10 cellular contexts compared by ENCODE assay signal in genomic region chr12:112183141-112183581, GRCh38. TPM values are rescaled to one million over a fixed set of nuclear protein-coding genes. Genes with fewer than 3 reads are reported as not detected.
A peak's percentile ranks its signal among the peaks of the same experiment; 100 is the strongest.
DNase-seq lines count a peak whose midpoint lies in the region; ATAC-seq and TF ChIP-seq lines count a peak whose summit lies in the region.
"Had no signal": no experiment of that assay in that cellular context is flagged by ENCODE, and none has a peak within 500 bp of the region (broad histone marks: within the 10 kb centered on the region; RNA-seq: fewer than 3 reads in every experiment).

No MANE protein-coding gene starts in this region.

- H3K36me3 Mint-ChIP-seq in neural progenitor cell: peaks cover 8% of the 10 kb centered on the region

- no peaks in the 10 kb centered on the region for H3F3A ChIP-seq in neural progenitor cell (ENCODE audit: low read depth)

- H3K79me2 ChIP-seq in neural progenitor cell (ENCODE audit: low read depth): no peaks in the 10 kb centered on the region

- peak overlapping the region; percentile 66 for H3K27ac Mint-ChIP-seq in neural progenitor cell

- ATAC-seq in HG02642 (IDR thresholded peaks at IDR 0.05; ENCODE audit: poor library complexity, unreplicated experiment) (peak; percentile 49), HG03045 (IDR thresholded peaks at IDR 0.05; ENCODE audit: unreplicated experiment) (no peak)

- H3K4me3 Mint-ChIP-seq in neural progenitor cell: no peak overlapping the region

- H3K27me3 ChIP-seq in neural progenitor cell: no peaks in the 10 kb centered on the region
- H3K27me3 ChIP-seq in uterus: no peaks in the 10 kb centered on the region

- H3K36me3 ChIP-seq in neural progenitor cell (no peaks in the 10 kb centered on the region), uterus (no peaks in the 10 kb centered on the region)

- H3K27ac ChIP-seq in neural progenitor cell: no peak overlapping the region
- no peak overlapping the region for H3K27ac ChIP-seq in uterus
- H3K27ac ChIP-seq: thoracic aorta had no signal

- intact Hi-C loops in uterus (cut with DNase I; ENCODE audit: low total_unique reads): no loop called here

- in situ Hi-C loops in G401 (cut with HindIII; ENCODE audit: low sequenced_read_pairs): no loop called here
- in situ Hi-C loops in astrocyte of the cerebellum (cut with HindIII; ENCODE audit: low sequenced_read_pairs): no loop called here

- H3K4me3 ChIP-seq in astrocyte of the cerebellum (ENCODE audit: low read depth, low read length): no peak overlapping the region
- no peak overlapping the region for H3K4me3 ChIP-seq in neural progenitor cell
- no peak overlapping the region for H3K4me3 ChIP-seq in uterus
- H3K4me3 ChIP-seq: thoracic aorta had no signal

- DNase-seq in G401 (ENCODE audit: low spot score) (peak; percentile 17), astrocyte of the cerebellum (ENCODE audit: low read depth) (peak; percentile 33), neural progenitor cell (ENCODE audit: low spot score) (no peak), uterus (no peak), NCI-H2227 treated with DMSO at 0.1 percent for 48 hours (lab: John Stamatoyannopoulos, UW) (no peak), NCI-H2029 treated with DMSO at 0.1 percent for 48 hours (lab: John Stamatoyannopoulos, UW) (no peak)
- DNase-seq: NK-92 treated with Interleukin-12 subunit alpha and Interleukin-12 subunit beta, amount 100 ng/mL, for 24 hours had no signal

- H4K20me1 ChIP-seq in neural progenitor cell (ENCODE audit: low read depth): no peaks in the 10 kb centered on the region

- H3K9ac ChIP-seq in neural progenitor cell: peak overlapping the region; percentile 12

- H3K9me3 Mint-ChIP-seq in neural progenitor cell: no peaks in the 10 kb centered on the region

- peaks cover 2% of the 10 kb centered on the region for H3K4me1 Mint-ChIP-seq in neural progenitor cell

- no peak overlapping the region for H3K4me2 ChIP-seq in neural progenitor cell

- H3K27me3 Mint-ChIP-seq in neural progenitor cell (ENCODE audit: insufficient read depth, low read depth): no peaks in the 10 kb centered on the region

- no peak for TF ChIP-seq POLR2A in uterus (IDR thresholded peaks at IDR 0.05)

- no peak overlapping the region for H2AFZ ChIP-seq in neural progenitor cell (replicated peaks)

- H3K9me3 ChIP-seq in neural progenitor cell (ENCODE audit: low read depth) (no peaks in the 10 kb centered on the region), uterus (no peaks in the 10 kb centered on the region)
- H3K9me3 ChIP-seq: thoracic aorta had no signal

- TF ChIP-seq CTCF in astrocyte of the cerebellum (IDR thresholded peaks at IDR 0.05; ENCODE audit: low read depth, low read length, missing control alignments) (no peak), neural progenitor cell (IDR thresholded peaks at IDR 0.05) (no peak), uterus (IDR thresholded peaks at IDR 0.05) (no peak)

- H3K4me1 ChIP-seq in neural progenitor cell: no peaks in the 10 kb centered on the region
- H3K4me1 ChIP-seq in uterus: no peaks in the 10 kb centered on the region

RNA-seq across cellular contexts. Expression of gene TRAFD1, which starts 57.8 kb away (rescaled TPM):
- total RNA-seq in G401 (2014; rRNA removed; shearing (Covaris generic)): 31.8 and 47.3 TPM in 2 replicates
- 35.4 and 40.5 TPM in 2 replicates for total RNA-seq in neural progenitor cell (ENCODE audit: low replicate concordance)
- total RNA-seq in uterus: 10 to 100 TPM; 29.1 to 51.6 (median 34.4) TPM

Comparison
In these comparisons a context has a peak if more than half of its experiments do, and no peak if none do; other contexts are left out.
1. DNase-seq: peak in G401 (single experiment) and astrocyte of the cerebellum (single experiment); none in neural progenitor cell (single experiment), uterus (0 of 2), NCI-H2227 treated with DMSO at 0.1 percent for 48 hours (single experiment) and NCI-H2029 treated with DMSO at 0.1 percent for 48 hours (single experiment).